In the genomic region with DNA sequence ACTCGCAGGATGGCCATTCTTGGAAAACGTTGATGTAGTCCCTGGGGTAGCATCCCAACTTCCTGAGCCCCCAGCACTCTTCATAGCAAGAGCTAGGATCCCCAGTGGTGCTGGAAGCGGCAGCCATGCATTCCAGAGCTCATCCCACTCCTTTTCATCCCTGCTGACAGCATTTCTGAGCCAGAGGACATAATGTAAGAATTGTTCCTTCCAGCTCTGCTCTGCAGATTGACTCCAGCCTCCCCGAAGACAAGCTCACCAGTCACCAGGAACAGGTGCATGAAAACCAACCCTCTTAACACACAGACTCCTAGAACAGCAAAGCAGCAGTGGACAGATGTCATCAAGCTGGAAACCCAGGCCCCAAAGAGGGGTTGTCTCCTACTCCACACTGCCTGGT, we compare ENCODE assay signal across 20 cellular contexts. TPM values are rescaled to one million over a fixed set of nuclear protein-coding genes. Genes with fewer than 3 reads are reported as not detected.
"Had no signal": no experiment of that assay in that cellular context is flagged by ENCODE, and none has a peak within 500 bp of the region (broad histone marks: within the 10 kb centered on the region; RNA-seq: fewer than 3 reads in every experiment).

No MANE protein-coding gene starts in this region.

- H3K4me3 ChIP-seq: adrenal gland, breast epithelium, left lung, ovary, sigmoid colon, spleen, transverse colon, uterus had no signal

- ATAC-seq: activated CD8-positive, alpha-beta T cell treated with anti-CD3 and anti-CD28 coated beads for 36 hours; activated T-cell treated with anti-CD3 and anti-CD28 coated beads, Interleukin-2, amount 50 U/mL, for 4 hours; effector memory CD8-positive, alpha-beta T cell; left lung had no signal

- H3K4me3 Mint-ChIP-seq: activated CD8-positive, alpha-beta T cell treated with anti-CD3 and anti-CD28 coated beads for 36 hours; activated naive CD4-positive, alpha-beta T cell treated with anti-CD3 and anti-CD28 coated beads, Interleukin-2, amount 50 U/mL, for 24 hours; activated T-cell treated with anti-CD3 and anti-CD28 coated beads, Interleukin-2, amount 50 U/mL, for 4 hours; dendritic cell treated with granulocyte-macrophage colony-stimulating factor and Interleukin-4, amounts not matched to agents 40 ng/mL and 50 ng/mL, for 4 days; effector memory CD8-positive, alpha-beta T cell had no signal

- DNase-seq: activated CD4-positive, alpha-beta T cell treated with anti-CD3 and anti-CD28 coated beads for 48 hours; activated CD4-positive, CD25-positive, alpha-beta regulatory T cell; activated CD8-positive, alpha-beta T cell treated with anti-CD3 and anti-CD28 coated beads for 36 hours; activated T-cell treated with anti-CD3 and anti-CD28 coated beads, Interleukin-2, amount 50 U/mL, for 4 hours; adrenal gland; effector memory CD8-positive, alpha-beta T cell; foreskin fibroblast; left lung; ovary; sigmoid colon; spleen; stimulated activated CD8-positive, alpha-beta memory T cell treated with anti-CD3 and anti-CD28 coated beads, Interleukin-4, amount 100 ng/mL, for 48 hours; stimulated activated naive CD4-positive, alpha-beta T cell; T1000; transverse colon; uterus had no signal

- H3K27ac ChIP-seq: adrenal gland, breast epithelium, left lung, ovary, sigmoid colon, spleen, transverse colon, uterus had no signal

- H3K27ac Mint-ChIP-seq: activated CD8-positive, alpha-beta T cell treated with anti-CD3 and anti-CD28 coated beads for 36 hours; activated naive CD4-positive, alpha-beta T cell treated with anti-CD3 and anti-CD28 coated beads, Interleukin-2, amount 50 U/mL, for 24 hours; dendritic cell treated with granulocyte-macrophage colony-stimulating factor and Interleukin-4, amounts not matched to agents 40 ng/mL and 50 ng/mL, for 4 days; effector memory CD8-positive, alpha-beta T cell had no signal

- H3K36me3 Mint-ChIP-seq: activated naive CD4-positive, alpha-beta T cell treated with anti-CD3 and anti-CD28 coated beads, Interleukin-2, amount 50 U/mL, for 24 hours had no signal

- H3K4me1 ChIP-seq: adrenal gland, breast epithelium, left lung, spleen had no signal

- H3K4me1 Mint-ChIP-seq: activated naive CD4-positive, alpha-beta T cell treated with anti-CD3 and anti-CD28 coated beads, Interleukin-2, amount 50 U/mL, for 24 hours had no signal

- H3K9me3 ChIP-seq: adrenal gland, breast epithelium, left lung, ovary, sigmoid colon, spleen, transverse colon, uterus had no signal

- H3K27me3 ChIP-seq: ovary, uterus had no signal

- H3K9me3 Mint-ChIP-seq: activated CD8-positive, alpha-beta T cell treated with anti-CD3 and anti-CD28 coated beads for 36 hours; activated naive CD4-positive, alpha-beta T cell treated with anti-CD3 and anti-CD28 coated beads, Interleukin-2, amount 50 U/mL, for 24 hours; activated T-cell treated with anti-CD3 and anti-CD28 coated beads, Interleukin-2, amount 50 U/mL, for 4 hours; dendritic cell treated with granulocyte-macrophage colony-stimulating factor and Interleukin-4, amounts not matched to agents 40 ng/mL and 50 ng/mL, for 4 days; effector memory CD8-positive, alpha-beta T cell had no signal

- H3K36me3 ChIP-seq: adrenal gland, breast epithelium, left lung, ovary, sigmoid colon, spleen, transverse colon, uterus had no signal

RNA-seq across cellular contexts. Expression of a gene that starts 3.8 kb away (rescaled TPM):
- total RNA-seq: activated CD8-positive, alpha-beta T cell treated with anti-CD3 and anti-CD28 coated beads for 36 hours; lung microvascular endothelial cell had no signal
